20 cellular contexts compared by ENCODE assay signal in genomic region chr7:51251292-51251691, GRCh38.
DNase-seq lines count a peak whose midpoint lies in the region; TF ChIP-seq lines count a peak whose summit lies in the region.
"Had no signal": no experiment of that assay in that cellular context is flagged by ENCODE, and none has a peak within 500 bp of the region (broad histone marks: within the 10 kb centered on the region; RNA-seq: fewer than 3 reads in every experiment).

No MANE protein-coding gene starts in this region.

- POLR2A ChIA-PET in activated CD4-positive, alpha-beta T cell treated with anti-CD3 and anti-CD28 coated beads, Interleukin-2, amount 10 ng/mL, durations not matched to agents 7 days and 5 days (lab: Charles Lee): no interaction called here

- TF ChIP-seq EP300 in Ishikawa (IDR thresholded peaks at IDR 0.05; ENCODE audit: borderline replicate concordance): no peak

- H3K4me3 ChIP-seq in skeletal muscle tissue (ENCODE audit: low read length in 3 of 3): peak overlapping the region in 1 of 3 donors; percentile 29
- H3K4me3 ChIP-seq: thoracic aorta had no signal

- peaks cover 28 to 47% (median 35%) of the 10 kb centered on the region in 3 donors for H3K4me1 ChIP-seq in skeletal muscle tissue (ENCODE audit: control insufficient read depth in 3 of 3, insufficient read depth in 3 of 3, low read length in 3 of 3)

- peaks cover 4% of the 10 kb centered on the region for H3K27me3 Mint-ChIP-seq in activated CD4-positive, alpha-beta T cell treated with anti-CD3 and anti-CD28 coated beads, Interleukin-2, amount 10 ng/mL, durations not matched to agents 7 days and 5 days
- H3K27me3 Mint-ChIP-seq in activated naive CD4-positive, alpha-beta T cell treated with anti-CD3 and anti-CD28 coated beads for 36 hours (ENCODE audit: low read depth): no peaks in the 10 kb centered on the region
- H3K27me3 Mint-ChIP-seq: brain had no signal

- intact Hi-C loops in activated naive CD4-positive, alpha-beta T cell treated with anti-CD3 and anti-CD28 coated beads for 36 hours (cut with micrococcal nuclease): no loop called here

- H3K4me3 Mint-ChIP-seq in activated CD4-positive, alpha-beta T cell treated with anti-CD3 and anti-CD28 coated beads, Interleukin-2, amount 10 ng/mL, durations not matched to agents 7 days and 5 days: no peak overlapping the region
- H3K4me3 Mint-ChIP-seq in activated naive CD4-positive, alpha-beta T cell treated with anti-CD3 and anti-CD28 coated beads for 36 hours: no peak overlapping the region
- H3K4me3 Mint-ChIP-seq: brain; CD8-positive, alpha-beta T cell; immature natural killer cell; T-cell had no signal

- no peaks in the 10 kb centered on the region for H3K9me3 ChIP-seq in skeletal muscle tissue (ENCODE audit: control insufficient read depth in 3 of 3, low read length in 3 of 3)
- H3K9me3 ChIP-seq: thoracic aorta had no signal

- no peak overlapping the region for H3K27ac Mint-ChIP-seq in activated CD4-positive, alpha-beta T cell treated with anti-CD3 and anti-CD28 coated beads, Interleukin-2, amount 10 ng/mL, durations not matched to agents 7 days and 5 days
- H3K27ac Mint-ChIP-seq in activated naive CD4-positive, alpha-beta T cell treated with anti-CD3 and anti-CD28 coated beads for 36 hours: no peak overlapping the region
- H3K27ac Mint-ChIP-seq: activated T-helper 2 cell treated with anti-CD3 and anti-CD28 coated beads, Interferon-gamma antibody, Interleukin-2, Interleukin-4, amounts not matched to agents 10 μg/mL and 5 μg/mL and 100 μg/mL, durations not matched to agents 14 hours and 24 hours and 36 hours; CD8-positive, alpha-beta T cell; immature natural killer cell; T-cell had no signal

- peak overlapping the region in 1 of 3 donors; percentile 10 for H3K9ac ChIP-seq in skeletal muscle tissue (ENCODE audit: low read depth in 1 of 3, low read length in 3 of 3)

- H3K27ac ChIP-seq in skeletal muscle tissue (ENCODE audit: low read depth, low read length): peak overlapping the region; percentile 32
- H3K27ac ChIP-seq: thoracic aorta had no signal

- no peaks in the 10 kb centered on the region for H3K9me3 Mint-ChIP-seq in activated CD4-positive, alpha-beta T cell treated with anti-CD3 and anti-CD28 coated beads, Interleukin-2, amount 10 ng/mL, durations not matched to agents 7 days and 5 days
- H3K9me3 Mint-ChIP-seq in activated naive CD4-positive, alpha-beta T cell treated with anti-CD3 and anti-CD28 coated beads for 36 hours: no peaks in the 10 kb centered on the region
- H3K9me3 Mint-ChIP-seq: activated T-helper 2 cell treated with anti-CD3 and anti-CD28 coated beads, Interferon-gamma antibody, Interleukin-2, Interleukin-4, amounts not matched to agents 10 μg/mL and 5 μg/mL and 100 μg/mL, durations not matched to agents 14 hours and 24 hours and 36 hours; brain; CD8-positive, alpha-beta T cell; T-cell had no signal

- CTCF ChIA-PET in activated CD4-positive, alpha-beta T cell treated with anti-CD3 and anti-CD28 coated beads, Interleukin-2, amount 10 ng/mL, durations not matched to agents 7 days and 5 days (lab: Charles Lee): interaction anchor here (0.5 kb wide), 1 partner anchor 327 kb away, joined by 5 read pairs; no protein-coding TSS in a partner anchor
- CTCF ChIA-PET in activated naive CD4-positive, alpha-beta T cell treated with anti-CD3 and anti-CD28 coated beads for 36 hours (lab: Charles Lee): no interaction called here

- no peak for TF ChIP-seq RAD21 in Ishikawa (IDR thresholded peaks at IDR 0.05; ENCODE audit: low read depth)

- no peaks in the 10 kb centered on the region for H3K36me3 Mint-ChIP-seq in activated CD4-positive, alpha-beta T cell treated with anti-CD3 and anti-CD28 coated beads, Interleukin-2, amount 10 ng/mL, durations not matched to agents 7 days and 5 days (ENCODE audit: low read depth)
- no peaks in the 10 kb centered on the region for H3K36me3 Mint-ChIP-seq in activated naive CD4-positive, alpha-beta T cell treated with anti-CD3 and anti-CD28 coated beads for 36 hours (ENCODE audit: low read depth)
- H3K36me3 Mint-ChIP-seq: brain; CD8-positive, alpha-beta T cell; immature natural killer cell; T-cell had no signal

- no peaks in the 10 kb centered on the region for H3K27me3 ChIP-seq in skeletal muscle tissue (ENCODE audit: control insufficient read depth in 3 of 3, insufficient read depth in 3 of 3, low read length in 3 of 3)

- H3K4me1 Mint-ChIP-seq in activated CD4-positive, alpha-beta T cell treated with anti-CD3 and anti-CD28 coated beads, Interleukin-2, amount 10 ng/mL, durations not matched to agents 7 days and 5 days: no peaks in the 10 kb centered on the region
- no peaks in the 10 kb centered on the region for H3K4me1 Mint-ChIP-seq in activated naive CD4-positive, alpha-beta T cell treated with anti-CD3 and anti-CD28 coated beads for 36 hours (ENCODE audit: low read depth)
- H3K4me1 Mint-ChIP-seq: immature natural killer cell, T-cell had no signal

- H3K36me3 ChIP-seq in skeletal muscle tissue (ENCODE audit: control insufficient read depth in 3 of 3, insufficient read depth in 3 of 3, low read length in 3 of 3): no peaks in the 10 kb centered on the region
- H3K36me3 ChIP-seq: thoracic aorta had no signal

- peak; percentile 73 for DNase-seq in SW480 (ENCODE audit: low spot score)
- peak; percentile 39 for DNase-seq in islet precursor cell
- no peak for DNase-seq in GOT3 (lab: John Stamatoyannopoulos, UW)
- no peak for DNase-seq in activated CD4-positive, alpha-beta T cell treated with anti-CD3 and anti-CD28 coated beads, Interleukin-2, amount 10 ng/mL, durations not matched to agents 7 days and 5 days
- DNase-seq in activated naive CD4-positive, alpha-beta T cell treated with anti-CD3 and anti-CD28 coated beads for 36 hours: no peak
- DNase-seq: activated CD4-positive, alpha-beta T cell treated with anti-CD3 and anti-CD28 coated beads for 48 hours; activated CD8-positive, alpha-beta memory T cell treated with anti-CD3 and anti-CD28 coated beads, Interleukin-2, amount 50 U/mL, for 4 hours; CD8-positive, alpha-beta T cell; cortex of kidney; immature natural killer cell; NCI-H2081 treated with DMSO at 0.1 percent for 48 hours; occipital lobe; right cardiac atrium; SHP77 treated with DMSO at 0.1 percent for 48 hours; T-cell had no signal

TF ChIP-seq in Ishikawa, 13 proteins besides CTCF, POLR2A, EP300 and RAD21:
- TF ChIP-seq MAX (IDR thresholded peaks at IDR 0.05): peak; percentile 30; the same call in 1 of the 2 replicates
- TF ChIP-seq CEBPB (IDR thresholded peaks at IDR 0.05): no peak

Comparison
In these comparisons a context has a peak if more than half of its experiments do, and no peak if none do; other contexts are left out.
1. DNase-seq: peak in SW480 (single experiment) and islet precursor cell (single experiment); none in GOT3 (single experiment), activated CD4-positive, alpha-beta T cell treated with anti-CD3 and anti-CD28 coated beads, Interleukin-2, amount 10 ng/mL, durations not matched to agents 7 days and 5 days (single experiment) and activated naive CD4-positive, alpha-beta T cell treated with anti-CD3 and anti-CD28 coated beads for 36 hours (single experiment).